ENCODE assay signal across 19 cellular contexts in genomic region chr4:56755901-56756300, GRCh38.
DNase-seq lines count a peak whose midpoint lies in the region; ATAC-seq and TF ChIP-seq lines count a peak whose summit lies in the region.
"Had no signal": no experiment of that assay in that cellular context is flagged by ENCODE, and none has a peak within 500 bp of the region (broad histone marks: within the 10 kb centered on the region; RNA-seq: fewer than 3 reads in every experiment).

No MANE protein-coding gene starts in this region.

- intact Hi-C loops in left lung (cut with DNase I), result no loop called here

- H2AK5ac ChIP-seq in mesendoderm (ENCODE audit: low read length) (no peak overlapping the region), neuronal stem cell (ENCODE audit: low read depth, low read length) (no peak overlapping the region)

- POLR2A ChIA-PET in HEK293 (lab: Yijun Ruan, JAX), result interaction anchor here (1.0 kb wide), 1 partner anchor 12 kb away, joined by 3 read pairs; no protein-coding TSS in a partner anchor

- H3K9ac ChIP-seq in mesendoderm (ENCODE audit: low read length) (no peak overlapping the region), neuronal stem cell (ENCODE audit: low read depth, low read length, poor library complexity) (no peak overlapping the region)

- H2BK120ac ChIP-seq in mesendoderm (ENCODE audit: low read depth, low read length) (no peak overlapping the region), neuronal stem cell (ENCODE audit: low read depth, low read length) (no peak overlapping the region)

- H2BK5ac ChIP-seq in mesendoderm (ENCODE audit: low read length) (no peak overlapping the region), neuronal stem cell (ENCODE audit: low read length) (no peak overlapping the region)

- H2BK15ac ChIP-seq in mesendoderm (replicated peaks; ENCODE audit: low read depth) (no peak overlapping the region), neuronal stem cell (ENCODE audit: low read length) (no peak overlapping the region)

- CTCF ChIA-PET in HEK293 (lab: Yijun Ruan, JAX), result no interaction called here

- H3K4me1 ChIP-seq in HEK293 (ENCODE audit: control insufficient read depth, insufficient read depth, low read length), result peaks cover 2% of the 10 kb centered on the region
- H3K4me1 ChIP-seq in mesendoderm (ENCODE audit: control insufficient read depth, low read depth, low read length), result peaks cover 4% of the 10 kb centered on the region
- H3K4me1 ChIP-seq in left lung, result peaks cover 6 to 26% of the 10 kb centered on the region in 2 donors
- peaks cover 0 to 3% of the 10 kb centered on the region in 2 donors for H3K4me1 ChIP-seq in neuronal stem cell (ENCODE audit: control insufficient read depth in 2 of 2, insufficient read depth in 1 of 2, low read depth in 1 of 2, low read length in 2 of 2)
- H3K4me1 ChIP-seq: gastrocnemius medialis had no signal

- H3K14ac ChIP-seq in neuronal stem cell (ENCODE audit: low read length), result no peak overlapping the region

- no peak overlapping the region for H4K5ac ChIP-seq in mesendoderm (ENCODE audit: low read length)

- no peak overlapping the region for H3K18ac ChIP-seq in mesendoderm (ENCODE audit: low read length)
- no peak overlapping the region for H3K18ac ChIP-seq in neuronal stem cell (ENCODE audit: low read length)

- in situ Hi-C loops in astrocyte of the spinal cord (cut with HindIII; ENCODE audit: low sequenced_read_pairs), result no loop called here

- H3K23ac ChIP-seq in mesendoderm (ENCODE audit: low read length) (no peak overlapping the region), neuronal stem cell (ENCODE audit: low read depth, low read length, poor library complexity) (no peak overlapping the region)

- H4K8ac ChIP-seq in mesendoderm (ENCODE audit: low read depth, low read length) (no peak overlapping the region), neuronal stem cell (ENCODE audit: low read depth, low read length) (no peak overlapping the region)

- TF ChIP-seq CTCF in HEK293 (tag by site-specific recombination; IDR thresholded peaks at IDR 0.05) (no peak), astrocyte of the spinal cord (IDR thresholded peaks at IDR 0.05; ENCODE audit: low read depth, low read length) (no peak), left lung (IDR thresholded peaks at IDR 0.05) (no peak)

- H3K79me2 ChIP-seq in mesendoderm (ENCODE audit: control insufficient read depth, insufficient read depth, low read length), result no peaks in the 10 kb centered on the region

- H2BK12ac ChIP-seq in neuronal stem cell (ENCODE audit: low read length), result no peak overlapping the region

- H3K36me3 ChIP-seq in HEK293 (ENCODE audit: control insufficient read depth in 2 of 2, insufficient read depth in 1 of 2, low read length in 2 of 2), result no peaks in the 10 kb centered on the region
- H3K36me3 ChIP-seq in mesendoderm (ENCODE audit: control insufficient read depth, insufficient read depth, low read length), result no peaks in the 10 kb centered on the region
- no peaks in the 10 kb centered on the region for H3K36me3 ChIP-seq in left lung
- H3K36me3 ChIP-seq in neuronal stem cell (replicated peaks in 1 of 2; ENCODE audit: control insufficient read depth in 2 of 2, insufficient read depth in 2 of 2, low read length in 2 of 2), result no peaks in the 10 kb centered on the region
- H3K36me3 ChIP-seq: gastrocnemius medialis, stomach had no signal

- H3K4me2 ChIP-seq in mesendoderm (ENCODE audit: low read length), result no peak overlapping the region
- H3K4me2 ChIP-seq in neuronal stem cell (ENCODE audit: insufficient read depth, low read length, poor library complexity, severe bottlenecking), result no peak overlapping the region

- H3K56ac ChIP-seq in mesendoderm (ENCODE audit: low read length), result no peak overlapping the region

- WGBS in mesendoderm (ENCODE audit: extremely low coverage, insufficient coverage, low lambda C conversion rate), result no CpG with 5 or more reads among the region's 4 CpGs
- no CpG with 5 or more reads among the region's 4 CpGs for WGBS in neuronal stem cell (ENCODE audit: extremely low coverage in 2 of 2, insufficient read length in 2 of 2, insufficient replicate concordance in 1 of 2), 2 donors

- no peak overlapping the region for H4K91ac ChIP-seq in neuronal stem cell (ENCODE audit: low read depth, low read length, poor library complexity)

- H3K27me3 ChIP-seq in mesendoderm (ENCODE audit: insufficient read depth, low read length, poor library complexity) (no peaks in the 10 kb centered on the region), left lung (no peaks in the 10 kb centered on the region), neuronal stem cell (ENCODE audit: control insufficient read depth in 3 of 3, insufficient read depth in 3 of 3, low read depth in 1 of 3, low read length in 3 of 3) (no peaks in the 10 kb centered on the region)
- H3K27me3 ChIP-seq: gastrocnemius medialis, stomach had no signal

- no peak overlapping the region for H2AFZ ChIP-seq in neuronal stem cell (ENCODE audit: low read length)

- H3K79me1 ChIP-seq in mesendoderm (ENCODE audit: low read length), result no peaks in the 10 kb centered on the region
- no peaks in the 10 kb centered on the region for H3K79me1 ChIP-seq in neuronal stem cell (ENCODE audit: low read depth, low read length)

- H3K4me3 ChIP-seq in HEK293 (ENCODE audit: low read depth, low read length), result no peak overlapping the region
- no peak overlapping the region for H3K4me3 ChIP-seq in astrocyte of the spinal cord (ENCODE audit: low read depth, low read length)
- no peak overlapping the region for H3K4me3 ChIP-seq in mesendoderm (ENCODE audit: low read length)
- H3K4me3 ChIP-seq in left lung, result no peak overlapping the region
- H3K4me3 ChIP-seq in neuronal stem cell (ENCODE audit: low read length in 2 of 2), result no peak overlapping the region
- H3K4me3 ChIP-seq: gastrocnemius medialis, stomach had no signal

- H3K9me3 ChIP-seq in HEK293 (ENCODE audit: control insufficient read depth, insufficient read depth, low read depth, low read length) (no peaks in the 10 kb centered on the region), left lung (no peaks in the 10 kb centered on the region), neuronal stem cell (replicated peaks in 1 of 2; ENCODE audit: control insufficient read depth in 2 of 2, insufficient read depth in 1 of 2, low read depth in 1 of 2, low read length in 2 of 2) (no peaks in the 10 kb centered on the region)
- H3K9me3 ChIP-seq: gastrocnemius medialis, stomach had no signal

- DNase-seq in AG20443 (ENCODE audit: low spot score) (peak; percentile 25), astrocyte of the spinal cord (ENCODE audit: low read depth, low spot score) (peak; percentile 20), mesendoderm (peak; percentile 30), left lung (no peak), left lobe of liver (ENCODE audit: low spot score) (no peak), neuronal stem cell (ENCODE audit: low spot score) (no peak), NCI-H2227 treated with DMSO at 0.1 percent for 48 hours (lab: John Stamatoyannopoulos, UW) (no peak)
- DNase-seq: activated CD4-positive, alpha-beta T cell treated with anti-CD3 and anti-CD28 coated beads, Interleukin-2, amount 10 ng/mL, durations not matched to agents 24 days and 14 days; aorta; gastrocnemius medialis; KBM-7; NCI-H146; NCI-H774; occipital lobe; RPMI8226; stomach; T-helper 1 cell had no signal

- ATAC-seq in left lung, result no peak
- no peak for ATAC-seq in left lobe of liver
- ATAC-seq: gastrocnemius medialis, HCT116 had no signal

- no peak overlapping the region for H3K4ac ChIP-seq in mesendoderm (ENCODE audit: low read depth, low read length)
- H3K4ac ChIP-seq in neuronal stem cell (ENCODE audit: low read length), result no peak overlapping the region

- H3K27ac ChIP-seq in HEK293 (ENCODE audit: extremely low read depth, low read depth, low read length) (no peak overlapping the region), mesendoderm (ENCODE audit: low read depth, low read length) (no peak overlapping the region), left lung (no peak overlapping the region), neuronal stem cell (replicated peaks; ENCODE audit: low read length) (no peak overlapping the region)
- H3K27ac ChIP-seq: gastrocnemius medialis, stomach had no signal

TF ChIP-seq in HEK293, 187 proteins besides CTCF, POLR2A, EP300 and RAD21:
- 0 out of 2 replicates have a peak, but pooled peaks have one; percentile 11 for TF ChIP-seq IKZF3 (tag by site-specific recombination; IDR thresholded peaks at IDR 0.05)
- TF ChIP-seq, protein P1, sequence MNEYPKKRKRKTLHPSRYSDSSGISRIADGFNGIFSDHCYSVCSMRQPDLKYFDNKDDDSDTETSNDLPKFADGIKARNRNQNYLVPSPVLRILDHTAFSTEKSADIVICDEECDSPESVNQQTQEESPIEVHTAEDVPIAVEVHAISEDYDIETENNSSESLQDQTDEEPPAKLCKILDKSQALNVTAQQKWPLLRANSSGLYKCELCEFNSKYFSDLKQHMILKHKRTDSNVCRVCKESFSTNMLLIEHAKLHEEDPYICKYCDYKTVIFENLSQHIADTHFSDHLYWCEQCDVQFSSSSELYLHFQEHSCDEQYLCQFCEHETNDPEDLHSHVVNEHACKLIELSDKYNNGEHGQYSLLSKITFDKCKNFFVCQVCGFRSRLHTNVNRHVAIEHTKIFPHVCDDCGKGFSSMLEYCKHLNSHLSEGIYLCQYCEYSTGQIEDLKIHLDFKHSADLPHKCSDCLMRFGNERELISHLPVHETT (tag by site-specific recombination; IDR thresholded peaks at IDR 0.05), result peak; percentile 35; the same call in 1 of the 2 replicates
- TF ChIP-seq ZNF626 (tag by site-specific recombination; IDR thresholded peaks at IDR 0.05), result no peak

Comparison
In these comparisons a context has a peak if more than half of its experiments do, and no peak if none do; other contexts are left out.
1. DNase-seq: peak in AG20443 (single experiment), astrocyte of the spinal cord (single experiment) and mesendoderm (single experiment); none in left lung (0 of 2), left lobe of liver (single experiment), neuronal stem cell (single experiment) and NCI-H2227 treated with DMSO at 0.1 percent for 48 hours (single experiment).